Comparison of ENCODE assay signal across 9 cellular contexts in genomic region chr20:8361008-8361652, GRCh38.
DNase-seq lines count a peak whose midpoint lies in the region; ATAC-seq, FAIRE-seq and TF ChIP-seq lines count a peak whose summit lies in the region.
"Had no signal": no experiment of that assay in that cellular context is flagged by ENCODE, and none has a peak within 500 bp of the region (broad histone marks: within the 10 kb centered on the region; RNA-seq: fewer than 3 reads in every experiment).

No MANE protein-coding gene starts in this region.

- no peak overlapping the region for H3K4me3 ChIP-seq in choroid plexus epithelial cell (ENCODE audit: low read depth, low read length)
- H3K4me3 ChIP-seq in skeletal muscle cell (ENCODE audit: low read depth, low read length), result no peak overlapping the region
- H3K4me3 ChIP-seq: skin epidermis had no signal

- FAIRE-seq in HTR-8/SVneo (lab: Jason Lieb, UNC), result no peak

- TF ChIP-seq CTCF in choroid plexus epithelial cell (conservative IDR thresholded peaks at IDR 0.05; ENCODE audit: low read depth, low read length) (peak; percentile 32), GM10266 (IDR thresholded peaks at IDR 0.05; ENCODE audit: control insufficient read depth, insufficient read depth, low read depth, missing control alignments) (no peak)

- ATAC-seq in HG03196 (IDR thresholded peaks at IDR 0.05; ENCODE audit: unreplicated experiment), result peak; percentile 72

- peak; percentile 27 to 32 for DNase-seq in activated T-cell treated with anti-CD3 and anti-CD28 coated beads, Interleukin-2, amount 50 U/mL, for 48 hours
- DNase-seq in activated T-cell treated with anti-CD3 and anti-CD28 coated beads, Interleukin-2, amount 50 U/mL, for 1 hour, result no peak
- peak; percentile 52 for DNase-seq in choroid plexus epithelial cell (ENCODE audit: low read depth)
- peak; percentile 14 for DNase-seq in skeletal muscle cell (ENCODE audit: low read depth)
- DNase-seq in HTR-8/SVneo (ENCODE audit: insufficient read length, low spot score), result no peak
- DNase-seq in GM10266 (ENCODE audit: extremely low spot score), result no peak
- DNase-seq in HuH-7 (ENCODE audit: low spot score), result no peak

Comparison
In these comparisons a context has a peak if more than half of its experiments do, and no peak if none do; other contexts are left out.
1. DNase-seq: peak in activated T-cell treated with anti-CD3 and anti-CD28 coated beads, Interleukin-2, amount 50 U/mL, for 48 hours (2 of 2), choroid plexus epithelial cell (single experiment) and skeletal muscle cell (single experiment); none in activated T-cell treated with anti-CD3 and anti-CD28 coated beads, Interleukin-2, amount 50 U/mL, for 1 hour (single experiment), HTR-8/SVneo (single experiment), GM10266 (single experiment) and HuH-7 (single experiment).